ENCODE assay signal across 14 cellular contexts in genomic region chr20:44494266-44494665, GRCh38. TPM values are rescaled to one million over a fixed set of nuclear protein-coding genes. Genes with fewer than 3 reads are reported as not detected.
DNase-seq lines count a peak whose midpoint lies in the region; ATAC-seq and TF ChIP-seq lines count a peak whose summit lies in the region.
"Had no signal": no experiment of that assay in that cellular context is flagged by ENCODE, and none has a peak within 500 bp of the region (broad histone marks: within the 10 kb centered on the region; RNA-seq: fewer than 3 reads in every experiment).

No MANE protein-coding gene starts in this region.

- H3K27me3 ChIP-seq in CD4-positive, alpha-beta memory T cell (ENCODE audit: insufficient read depth, low read length), result no peaks in the 10 kb centered on the region

- no peak overlapping the region for H3K27ac ChIP-seq in CD4-positive, alpha-beta memory T cell (ENCODE audit: low read depth, low read length)

- no peak overlapping the region for H3K4me3 Mint-ChIP-seq in CD4-positive, alpha-beta memory T cell
- H3K4me3 Mint-ChIP-seq in natural killer cell treated with Interleukin-12 subunit alpha and Interleukin-12 subunit beta and Interleukin-15 and Interleukin-18, amount 100 ng/mL, for 72 hours, result no peak overlapping the region
- H3K4me3 Mint-ChIP-seq in nephron progenitor cell, result no peak overlapping the region

- peaks cover 68% of the 10 kb centered on the region for H3K36me3 ChIP-seq in CD4-positive, alpha-beta memory T cell (ENCODE audit: insufficient read depth, low read length)

- no peak for ATAC-seq in natural killer cell treated with Interleukin-12 subunit alpha and Interleukin-12 subunit beta and Interleukin-15 and Interleukin-18, amount 100 ng/mL, for 72 hours
- ATAC-seq in HG03175 (IDR thresholded peaks at IDR 0.05; ENCODE audit: unreplicated experiment), result no peak

- no peak for TF ChIP-seq CTCF in nephron progenitor cell (IDR thresholded peaks at IDR 0.05)

- no peaks in the 10 kb centered on the region for H3K9me3 Mint-ChIP-seq in CD4-positive, alpha-beta memory T cell
- H3K9me3 Mint-ChIP-seq in natural killer cell treated with Interleukin-12 subunit alpha and Interleukin-12 subunit beta and Interleukin-15 and Interleukin-18, amount 100 ng/mL, for 72 hours, result no peaks in the 10 kb centered on the region
- no peaks in the 10 kb centered on the region for H3K9me3 Mint-ChIP-seq in nephron progenitor cell

- CTCF ChIA-PET in CD4-positive, alpha-beta memory T cell (lab: Charles Lee; ENCODE audit: partially characterized antibody), result no interaction called here

- no peaks in the 10 kb centered on the region for H3K9me3 ChIP-seq in CD4-positive, alpha-beta memory T cell (ENCODE audit: control insufficient read depth in 1 of 2, low read length in 2 of 2)

- no peak overlapping the region for H3K4me3 ChIP-seq in CD4-positive, alpha-beta memory T cell (ENCODE audit: low read length in 2 of 2)

- no peak for DNase-seq in CD4-positive, alpha-beta memory T cell
- DNase-seq in LHCN-M2 (ENCODE audit: low read depth) (peak; percentile 86), dedifferentiated amniotic fluid mesenchymal stem cell (ENCODE audit: extremely low spot score) (peak; percentile 73), C1 segment of cervical spinal cord (lab: John Stamatoyannopoulos, UW) (no peak), nephron progenitor cell (no peak), OCI-M2 (lab: John Stamatoyannopoulos, UW; ENCODE audit: unreplicated experiment) (no peak)
- DNase-seq in natural killer cell treated with Interleukin-12 subunit alpha and Interleukin-12 subunit beta and Interleukin-15 and Interleukin-18, amount 100 ng/mL, for 72 hours (ENCODE audit: low spot score), result no peak
- DNase-seq: activated T-cell treated with anti-CD3 and anti-CD28 coated beads, Interleukin-2, amount 50 U/mL, for 1 hour; effector CD4-positive, alpha-beta T cell; islet precursor cell; NCI-H774; posterior cingulate gyrus; T-helper 2 cell had no signal

- H3K27me3 Mint-ChIP-seq in CD4-positive, alpha-beta memory T cell, result no peaks in the 10 kb centered on the region
- H3K27me3 Mint-ChIP-seq in natural killer cell treated with Interleukin-12 subunit alpha and Interleukin-12 subunit beta and Interleukin-15 and Interleukin-18, amount 100 ng/mL, for 72 hours, result no peaks in the 10 kb centered on the region
- H3K27me3 Mint-ChIP-seq in nephron progenitor cell (ENCODE audit: low read depth, poor library complexity), result no peaks in the 10 kb centered on the region

- POLR2A ChIA-PET in CD4-positive, alpha-beta memory T cell (lab: Charles Lee; ENCODE audit: partially characterized antibody), result interaction anchor here (0.9 to 1.5 kb wide), 2 partner anchors 19 to 27 kb away, joined by 3 read pairs; partner anchors contain the start of gene TTPAL

- peaks cover 5 to 13% (median 6%) of the 10 kb centered on the region in 4 donors for H3K4me1 Mint-ChIP-seq in CD4-positive, alpha-beta memory T cell
- H3K4me1 Mint-ChIP-seq in natural killer cell treated with Interleukin-12 subunit alpha and Interleukin-12 subunit beta and Interleukin-15 and Interleukin-18, amount 100 ng/mL, for 72 hours (ENCODE audit: low read depth in 2 of 2), result peaks cover 36 to 39% of the 10 kb centered on the region in 2 donors
- no peaks in the 10 kb centered on the region for H3K4me1 Mint-ChIP-seq in nephron progenitor cell

- intact Hi-C loops in CD4-positive, alpha-beta memory T cell (cut with micrococcal nuclease), result no loop called here

- no peaks in the 10 kb centered on the region for H3K4me1 ChIP-seq in CD4-positive, alpha-beta memory T cell (ENCODE audit: insufficient read depth, low read length)

- peaks cover 64 to 88% of the 10 kb centered on the region in 2 donors for H3K36me3 Mint-ChIP-seq in CD4-positive, alpha-beta memory T cell
- H3K36me3 Mint-ChIP-seq in natural killer cell treated with Interleukin-12 subunit alpha and Interleukin-12 subunit beta and Interleukin-15 and Interleukin-18, amount 100 ng/mL, for 72 hours, result peaks cover 24% of the 10 kb centered on the region
- H3K36me3 Mint-ChIP-seq in nephron progenitor cell (ENCODE audit: low read depth), result peaks cover 68% of the 10 kb centered on the region

- peak overlapping the region; percentile 5 to 87 (median 42) for H3K27ac Mint-ChIP-seq in CD4-positive, alpha-beta memory T cell
- H3K27ac Mint-ChIP-seq in natural killer cell treated with Interleukin-12 subunit alpha and Interleukin-12 subunit beta and Interleukin-15 and Interleukin-18, amount 100 ng/mL, for 72 hours, result peak overlapping the region; percentile 39 to 74
- no peak overlapping the region for H3K27ac Mint-ChIP-seq in nephron progenitor cell

RNA-seq across cellular contexts. Expression of gene TTPAL, which starts 18.6 kb away (rescaled TPM):
- 10 to 100 TPM; 17.5 to 18.9 TPM for total RNA-seq in CD4-positive, alpha-beta memory T cell
- 10 to 100 TPM in 1 of 2 donors, 1 to 10 TPM in 1; 5.7 to 12.3 TPM for polyA plus RNA-seq in CD4-positive, alpha-beta memory T cell
- total RNA-seq in LHCN-M2 (2014; rRNA removed), result 19.9 and 20.6 TPM in 2 replicates
- 7.3 TPM for polyA plus RNA-seq in LHCN-M2 (2012)
- 10 to 100 TPM; 19.7 to 36.1 TPM for total RNA-seq in natural killer cell treated with Interleukin-12 subunit alpha and Interleukin-12 subunit beta and Interleukin-15 and Interleukin-18, amount 100 ng/mL, for 72 hours

RNA-seq across cellular contexts. Expression of gene SERINC3, which starts 27.6 kb away (rescaled TPM):
- 10 to 100 TPM; 84.8 to 90.1 TPM for total RNA-seq in CD4-positive, alpha-beta memory T cell
- 100 to 1,000 TPM; 184 to 212 TPM for polyA plus RNA-seq in CD4-positive, alpha-beta memory T cell
- 60.1 and 70.8 TPM in 2 replicates for total RNA-seq in LHCN-M2 (2014; rRNA removed)
- 65.5 TPM for polyA plus RNA-seq in LHCN-M2 (2012)
- total RNA-seq in natural killer cell treated with Interleukin-12 subunit alpha and Interleukin-12 subunit beta and Interleukin-15 and Interleukin-18, amount 100 ng/mL, for 72 hours, result 10 to 100 TPM; 46.7 to 83.8 TPM

Comparison
In these comparisons a context has a peak if more than half of its experiments do, and no peak if none do; other contexts are left out.
1. DNase-seq: peak in LHCN-M2 (single experiment) and dedifferentiated amniotic fluid mesenchymal stem cell (single experiment); none in CD4-positive, alpha-beta memory T cell (0 of 5), natural killer cell treated with Interleukin-12 subunit alpha and Interleukin-12 subunit beta and Interleukin-15 and Interleukin-18, amount 100 ng/mL, for 72 hours (single experiment), C1 segment of cervical spinal cord (0 of 14), nephron progenitor cell (single experiment) and OCI-M2 (single experiment).